In genomic region chr7:24192701-24193100, GRCh38 we compare ENCODE assay signal across 16 cellular contexts.
"Had no signal": no experiment of that assay in that cellular context is flagged by ENCODE, and none has a peak within 500 bp of the region (broad histone marks: within the 10 kb centered on the region; RNA-seq: fewer than 3 reads in every experiment).

No MANE protein-coding gene starts in this region.

- H3K9me3 ChIP-seq: colonic mucosa, heart right ventricle, sigmoid colon had no signal

- ATAC-seq: heart right ventricle; left ventricle myocardium superior; naive thymus-derived CD4-positive, alpha-beta T cell had no signal

- H3K4me1 ChIP-seq: colonic mucosa, heart right ventricle, sigmoid colon had no signal

- H3K27ac ChIP-seq: colonic mucosa, heart right ventricle, sigmoid colon, skin epidermis had no signal

- H3K36me3 ChIP-seq: colonic mucosa, heart right ventricle, sigmoid colon had no signal

- DNase-seq: colonic mucosa; effector CD4-positive, alpha-beta T cell; endodermal cell; erythroblast; heart right ventricle; islet precursor cell; left ventricle myocardium superior; mesendoderm; naive thymus-derived CD4-positive, alpha-beta T cell; nephron progenitor cell; sigmoid colon; stimulated activated CD4-positive, alpha-beta T cell treated with anti-CD3 and anti-CD28 coated beads, Interleukin-12 subunit alpha, Interleukin-12 subunit beta, amount 100 ng/mL, for 4 hours; stimulated activated naive CD4-positive, alpha-beta T cell treated with Interleukin-2 at 50 U/mL for 16 hours; trophoblast cell had no signal

- H3K4me3 ChIP-seq: colonic mucosa, heart right ventricle, lung, sigmoid colon, skin epidermis had no signal

- H3K27me3 ChIP-seq: colonic mucosa, heart right ventricle, sigmoid colon had no signal
